Comparison of ENCODE assay signal across 10 cellular contexts in genomic region chr12:6631549-6631961, GRCh38. TPM values are rescaled to one million over a fixed set of nuclear protein-coding genes. Genes with fewer than 3 reads are reported as not detected.
DNase-seq lines count a peak whose midpoint lies in the region; ATAC-seq, FAIRE-seq and TF ChIP-seq lines count a peak whose summit lies in the region.
"Had no signal": no experiment of that assay in that cellular context is flagged by ENCODE, and none has a peak within 500 bp of the region (broad histone marks: within the 10 kb centered on the region; RNA-seq: fewer than 3 reads in every experiment).

No MANE protein-coding gene starts in this region.

- no peak for DNase-seq in GM19239 (ENCODE audit: insufficient read length, low spot score)
- no peak for DNase-seq in activated B cell treated with CpG ODN at 0.5 μM for 24 hours
- DNase-seq in right cardiac atrium: no peak
- no peak for DNase-seq in stimulated activated effector memory CD8-positive, alpha-beta T cell treated with anti-CD3 and anti-CD28 coated beads, Interleukin-12 subunit alpha, Interleukin-12 subunit beta, amount 100 ng/mL, for 72 hours (ENCODE audit: low spot score in 2 of 2)
- no peak for DNase-seq in stimulated activated CD4-positive, alpha-beta T cell treated with anti-CD3 and anti-CD28 coated beads, Interleukin-4, amount 100 ng/mL, for 24 hours
- no peak for DNase-seq in RKO (ENCODE audit: low spot score)
- no peak for DNase-seq in NK-92 treated with Interleukin-12 subunit alpha and Interleukin-12 subunit beta, amount 100 ng/mL, for 24 hours (lab: John Stamatoyannopoulos, UW)
- DNase-seq: NCI-H1048 had no signal

- FAIRE-seq in GM19239 (lab: Jason Lieb, UNC): peak; percentile 4

- intact Hi-C loops in activated B cell treated with CpG ODN at 0.5 μM for 24 hours (cut with micrococcal nuclease): loop anchor here (10.0 kb wide), 1 partner anchor 323 kb away; the partner anchor contains the start of gene PTPN6
- intact Hi-C loops in right cardiac atrium (cut with DNase I): no loop called here

- H3K4me3 Mint-ChIP-seq in activated B cell treated with CpG ODN at 0.5 μM for 24 hours: peak overlapping the region; percentile 86
- H3K4me3 Mint-ChIP-seq in stimulated activated effector memory CD8-positive, alpha-beta T cell treated with anti-CD3 and anti-CD28 coated beads, Interleukin-12 subunit alpha, Interleukin-12 subunit beta, amount 100 ng/mL, for 72 hours: peak overlapping the region; percentile 86

- no peak overlapping the region for H3K27ac ChIP-seq in right cardiac atrium (ENCODE audit: low read length)
- H3K27ac ChIP-seq: SJCRH30 had no signal

- no peaks in the 10 kb centered on the region for H3K27me3 ChIP-seq in right cardiac atrium (ENCODE audit: control insufficient read depth, insufficient read depth)
- H3K27me3 ChIP-seq: SJCRH30 had no signal

- H3K4me3 ChIP-seq in right cardiac atrium (ENCODE audit: low read length): no peak overlapping the region
- H3K4me3 ChIP-seq: SJCRH30 had no signal

- H3K9me3 ChIP-seq in right cardiac atrium (ENCODE audit: control insufficient read depth, low read length): no peaks in the 10 kb centered on the region
- H3K9me3 ChIP-seq: SJCRH30 had no signal

- no peaks in the 10 kb centered on the region for H3K27me3 Mint-ChIP-seq in activated B cell treated with CpG ODN at 0.5 μM for 24 hours

- peaks cover 20% of the 10 kb centered on the region for H3K36me3 Mint-ChIP-seq in activated B cell treated with CpG ODN at 0.5 μM for 24 hours (ENCODE audit: low read depth)
- peaks cover 46% of the 10 kb centered on the region for H3K36me3 Mint-ChIP-seq in stimulated activated effector memory CD8-positive, alpha-beta T cell treated with anti-CD3 and anti-CD28 coated beads, Interleukin-12 subunit alpha, Interleukin-12 subunit beta, amount 100 ng/mL, for 72 hours

- no peaks in the 10 kb centered on the region for H3K9me3 Mint-ChIP-seq in activated B cell treated with CpG ODN at 0.5 μM for 24 hours
- no peaks in the 10 kb centered on the region for H3K9me3 Mint-ChIP-seq in stimulated activated effector memory CD8-positive, alpha-beta T cell treated with anti-CD3 and anti-CD28 coated beads, Interleukin-12 subunit alpha, Interleukin-12 subunit beta, amount 100 ng/mL, for 72 hours

- peaks cover 2% of the 10 kb centered on the region for H3K4me1 ChIP-seq in right cardiac atrium (ENCODE audit: control insufficient read depth, insufficient read depth, low read length)
- H3K4me1 ChIP-seq: SJCRH30 had no signal

- peaks cover 85% of the 10 kb centered on the region for H3K4me1 Mint-ChIP-seq in activated B cell treated with CpG ODN at 0.5 μM for 24 hours
- H3K4me1 Mint-ChIP-seq in stimulated activated effector memory CD8-positive, alpha-beta T cell treated with anti-CD3 and anti-CD28 coated beads, Interleukin-12 subunit alpha, Interleukin-12 subunit beta, amount 100 ng/mL, for 72 hours: peaks cover 72% of the 10 kb centered on the region

- POLR2A ChIA-PET in activated B cell treated with CpG ODN at 0.5 μM for 24 hours (lab: Charles Lee): interaction anchor here (0.6 to 9.2 kb wide), 16 partner anchors 9 to 516 kb away, joined by 3 to 126 read pairs (median 4); partner anchors contain the start of genes ACRBP, CDCA3, CHD4 and MLF2

- no peak for TF ChIP-seq CTCF in activated B cell treated with CpG ODN at 0.5 μM for 24 hours (IDR thresholded peaks at IDR 0.05)

- no peak for ATAC-seq in activated B cell treated with CpG ODN at 0.5 μM for 24 hours (ENCODE audit: low read depth)
- ATAC-seq in right cardiac atrium: peak; percentile 23 to 62
- no peak for ATAC-seq in stimulated activated effector memory CD8-positive, alpha-beta T cell treated with anti-CD3 and anti-CD28 coated beads, Interleukin-12 subunit alpha, Interleukin-12 subunit beta, amount 100 ng/mL, for 72 hours
- no peak for ATAC-seq in GM19395 (IDR thresholded peaks at IDR 0.05; ENCODE audit: unreplicated experiment)

- H3K27ac Mint-ChIP-seq in activated B cell treated with CpG ODN at 0.5 μM for 24 hours: peak overlapping the region; percentile 98
- H3K27ac Mint-ChIP-seq in stimulated activated effector memory CD8-positive, alpha-beta T cell treated with anti-CD3 and anti-CD28 coated beads, Interleukin-12 subunit alpha, Interleukin-12 subunit beta, amount 100 ng/mL, for 72 hours: peak overlapping the region; percentile 96

- CTCF ChIA-PET in activated B cell treated with CpG ODN at 0.5 μM for 24 hours (lab: Charles Lee): interaction anchor here (1.0 to 1.5 kb wide), 4 partner anchors 11 to 15 kb away, joined by 3 to 5 read pairs (median 4); no protein-coding TSS in a partner anchor

- 58% methylated on average over 3 of the region's 3 CpGs for WGBS in right cardiac atrium

RNA-seq across cellular contexts. Expression of gene LPAR5, which starts 4.2 kb away (rescaled TPM):
- total RNA-seq in activated B cell treated with CpG ODN at 0.5 μM for 24 hours (27.7 and 30.4 TPM in 2 replicates), right cardiac atrium (1 to 10 TPM; 1.1 to 2.6 (median 2.0) TPM)
- polyA plus RNA-seq in right cardiac atrium: 0.86 TPM
- total RNA-seq: SJCRH30 had no signal

RNA-seq across cellular contexts. Expression of gene ACRBP, which starts 15.7 kb away (rescaled TPM):
- total RNA-seq in activated B cell treated with CpG ODN at 0.5 μM for 24 hours (5.4 and 7.7 TPM in 2 replicates), right cardiac atrium (1 to 10 TPM; 1.0 to 2.1 (median 1.1) TPM)
- 0.50 TPM for polyA plus RNA-seq in right cardiac atrium
- total RNA-seq: SJCRH30 had no signal

RNA-seq across cellular contexts. Expression of gene CHD4, which starts 24.4 kb away (rescaled TPM):
- total RNA-seq in activated B cell treated with CpG ODN at 0.5 μM for 24 hours (342 and 345 TPM in 2 replicates), right cardiac atrium (100 to 1,000 TPM; 138 to 165 (median 153) TPM)
- polyA plus RNA-seq in right cardiac atrium: 142 TPM

RNA-seq across cellular contexts. Expression of gene ING4, which starts 31.4 kb away (rescaled TPM):
- total RNA-seq in activated B cell treated with CpG ODN at 0.5 μM for 24 hours (31.6 and 39.2 TPM in 2 replicates), right cardiac atrium (10 to 100 TPM; 18.3 to 31.2 (median 30.2) TPM)
- 27.0 TPM for polyA plus RNA-seq in right cardiac atrium

RNA-seq across cellular contexts. Expression of gene ZNF384, which starts 57.6 kb away (rescaled TPM):
- total RNA-seq in activated B cell treated with CpG ODN at 0.5 μM for 24 hours: 81.7 and 98.6 TPM in 2 replicates
- 10 to 100 TPM; 32.9 to 35.0 (median 33.8) TPM for total RNA-seq in right cardiac atrium
- polyA plus RNA-seq in right cardiac atrium: 23.5 TPM

Comparison
In these comparisons a context has a peak if more than half of its experiments do, and no peak if none do; other contexts are left out.
1. ATAC-seq: peak in right cardiac atrium (2 of 2); none in activated B cell treated with CpG ODN at 0.5 μM for 24 hours (single experiment), stimulated activated effector memory CD8-positive, alpha-beta T cell treated with anti-CD3 and anti-CD28 coated beads, Interleukin-12 subunit alpha, Interleukin-12 subunit beta, amount 100 ng/mL, for 72 hours (single experiment) and GM19395 (single experiment).